Comparison of ENCODE assay signal across 22 cellular contexts in genomic region chr1:97814804-97815203, GRCh38.
A peak's percentile ranks its signal among the peaks of the same experiment; 100 is the strongest.
DNase-seq lines count a peak whose midpoint lies in the region; ATAC-seq and TF ChIP-seq lines count a peak whose summit lies in the region.
"Had no signal": no experiment of that assay in that cellular context is flagged by ENCODE, and none has a peak within 500 bp of the region (broad histone marks: within the 10 kb centered on the region; RNA-seq: fewer than 3 reads in every experiment).

No MANE protein-coding gene starts in this region.

- no peak for ATAC-seq in WTC11
- ATAC-seq in HG02938 (IDR thresholded peaks at IDR 0.05; ENCODE audit: unreplicated experiment), result no peak
- no peak for ATAC-seq in left lobe of liver
- ATAC-seq: A549; CD8-positive, alpha-beta T cell had no signal

- H3K27ac Mint-ChIP-seq in activated naive CD4-positive, alpha-beta T cell treated with anti-CD3 and anti-CD28 coated beads, Interleukin-2, amount 10 ng/mL, durations not matched to agents 7 days and 5 days, result peak overlapping the region; percentile 50
- H3K27ac Mint-ChIP-seq in WTC11, result no peak overlapping the region
- peak overlapping the region; percentile 5 for H3K27ac Mint-ChIP-seq in dendritic cell treated with granulocyte-macrophage colony-stimulating factor and Interleukin-4, amounts not matched to agents 40 ng/mL and 50 ng/mL, for 4 days
- H3K27ac Mint-ChIP-seq: B cell; CD4-positive, alpha-beta T cell; CD8-positive, alpha-beta T cell had no signal

- no peaks in the 10 kb centered on the region for H3K4me1 ChIP-seq in HEK293 (ENCODE audit: control insufficient read depth, insufficient read depth, low read length)
- H3K4me1 ChIP-seq: A549; BLaER1 treated with 17β-estradiol and CSF1 and Interleukin-3, amounts not matched to agents 10 nM and 100 nM had no signal

- CTCF ChIA-PET in activated naive CD4-positive, alpha-beta T cell treated with anti-CD3 and anti-CD28 coated beads, Interleukin-2, amount 10 ng/mL, durations not matched to agents 7 days and 5 days (lab: Charles Lee), result no interaction called here
- CTCF ChIA-PET in HEK293 (lab: Yijun Ruan, JAX), result no interaction called here
- CTCF ChIA-PET in WTC11 (lab: Charles Lee), result no interaction called here

- H3K36me3 Mint-ChIP-seq in activated naive CD4-positive, alpha-beta T cell treated with anti-CD3 and anti-CD28 coated beads, Interleukin-2, amount 10 ng/mL, durations not matched to agents 7 days and 5 days, result peaks cover 11% of the 10 kb centered on the region
- no peaks in the 10 kb centered on the region for H3K36me3 Mint-ChIP-seq in WTC11
- peaks cover 36% of the 10 kb centered on the region for H3K36me3 Mint-ChIP-seq in dendritic cell treated with granulocyte-macrophage colony-stimulating factor and Interleukin-4, amounts not matched to agents 40 ng/mL and 50 ng/mL, for 4 days (ENCODE audit: low read depth)

- no peak for DNase-seq in activated naive CD4-positive, alpha-beta T cell treated with anti-CD3 and anti-CD28 coated beads, Interleukin-2, amount 10 ng/mL, durations not matched to agents 7 days and 5 days
- no peak for DNase-seq in activated naive CD4-positive, alpha-beta T cell treated with Interleukin-2 at 50 U/mL for 16 hours
- DNase-seq in WTC11 (ENCODE audit: low spot score) (no peak), coronary artery (ENCODE audit: low spot score) (no peak), left lobe of liver (ENCODE audit: low spot score) (no peak)
- DNase-seq: AML-193; CD4-positive, alpha-beta T cell; CD8-positive, alpha-beta T cell; DMS 273 treated with DMSO at 0.1 percent for 48 hours; DMS153; DMS53; DMS79; DND-41; GDM1 had no signal

- no peaks in the 10 kb centered on the region for H3K36me3 ChIP-seq in HEK293 (ENCODE audit: control insufficient read depth in 2 of 2, insufficient read depth in 1 of 2, low read length in 2 of 2)

- POLR2A ChIA-PET in HEK293 (lab: Yijun Ruan, JAX), result no interaction called here
- POLR2A ChIA-PET in WTC11 (lab: Charles Lee), result interaction anchor here (0.5 kb wide), 1 partner anchor 210 kb away, joined by 3 read pairs; no protein-coding TSS in a partner anchor

- no peak overlapping the region for H3K4me3 ChIP-seq in HEK293 (ENCODE audit: low read depth, low read length)
- H3K4me3 ChIP-seq in coronary artery, result no peak overlapping the region
- H3K4me3 ChIP-seq: A549; BLaER1 treated with 17β-estradiol and CSF1 and Interleukin-3, amounts not matched to agents 10 nM and 100 nM had no signal

- no peaks in the 10 kb centered on the region for H3K9me3 ChIP-seq in HEK293 (ENCODE audit: control insufficient read depth, insufficient read depth, low read depth, low read length)
- H3K9me3 ChIP-seq: A549; BLaER1 treated with 17β-estradiol and CSF1 and Interleukin-3, amounts not matched to agents 10 nM and 100 nM had no signal

- intact Hi-C loops in dendritic cell treated with granulocyte-macrophage colony-stimulating factor and Interleukin-4, amounts not matched to agents 40 ng/mL and 50 ng/mL, for 4 days (cut with micrococcal nuclease), result no loop called here

- H3K4me3 Mint-ChIP-seq in activated naive CD4-positive, alpha-beta T cell treated with anti-CD3 and anti-CD28 coated beads, Interleukin-2, amount 10 ng/mL, durations not matched to agents 7 days and 5 days, result no peak overlapping the region
- no peak overlapping the region for H3K4me3 Mint-ChIP-seq in WTC11
- no peak overlapping the region for H3K4me3 Mint-ChIP-seq in dendritic cell treated with granulocyte-macrophage colony-stimulating factor and Interleukin-4, amounts not matched to agents 40 ng/mL and 50 ng/mL, for 4 days
- H3K4me3 Mint-ChIP-seq: B cell; CD4-positive, alpha-beta T cell; CD8-positive, alpha-beta T cell had no signal

- TF ChIP-seq CTCF in HEK293 (tag by site-specific recombination; IDR thresholded peaks at IDR 0.05), result no peak
- no peak for TF ChIP-seq CTCF in WTC11 (IDR thresholded peaks at IDR 0.05)
- TF ChIP-seq CTCF in coronary artery (IDR thresholded peaks at IDR 0.05), result no peak

- no peaks in the 10 kb centered on the region for H3K27me3 Mint-ChIP-seq in activated naive CD4-positive, alpha-beta T cell treated with anti-CD3 and anti-CD28 coated beads, Interleukin-2, amount 10 ng/mL, durations not matched to agents 7 days and 5 days
- H3K27me3 Mint-ChIP-seq in WTC11 (ENCODE audit: low read depth), result peaks cover 2% of the 10 kb centered on the region
- no peaks in the 10 kb centered on the region for H3K27me3 Mint-ChIP-seq in dendritic cell treated with granulocyte-macrophage colony-stimulating factor and Interleukin-4, amounts not matched to agents 40 ng/mL and 50 ng/mL, for 4 days
- H3K27me3 Mint-ChIP-seq: B cell; CD4-positive, alpha-beta T cell had no signal

- H3K9me3 Mint-ChIP-seq in activated naive CD4-positive, alpha-beta T cell treated with anti-CD3 and anti-CD28 coated beads, Interleukin-2, amount 10 ng/mL, durations not matched to agents 7 days and 5 days, result peaks cover 2% of the 10 kb centered on the region
- peaks cover 4% of the 10 kb centered on the region; the same call in 1 of the 2 replicates for H3K9me3 Mint-ChIP-seq in WTC11
- no peaks in the 10 kb centered on the region for H3K9me3 Mint-ChIP-seq in dendritic cell treated with granulocyte-macrophage colony-stimulating factor and Interleukin-4, amounts not matched to agents 40 ng/mL and 50 ng/mL, for 4 days
- H3K9me3 Mint-ChIP-seq: CD4-positive, alpha-beta T cell; CD8-positive, alpha-beta T cell had no signal

- no peak overlapping the region for H3K27ac ChIP-seq in HEK293 (ENCODE audit: extremely low read depth, low read depth, low read length)
- H3K27ac ChIP-seq in coronary artery, result no peak overlapping the region
- H3K27ac ChIP-seq: 22Rv1; A549; BLaER1 treated with 17β-estradiol and CSF1 and Interleukin-3, amounts not matched to agents 10 nM and 100 nM; C4-2B had no signal

- no peaks in the 10 kb centered on the region for H3K4me1 Mint-ChIP-seq in activated naive CD4-positive, alpha-beta T cell treated with anti-CD3 and anti-CD28 coated beads, Interleukin-2, amount 10 ng/mL, durations not matched to agents 7 days and 5 days
- H3K4me1 Mint-ChIP-seq in WTC11, result peaks cover 11% of the 10 kb centered on the region
- H3K4me1 Mint-ChIP-seq in dendritic cell treated with granulocyte-macrophage colony-stimulating factor and Interleukin-4, amounts not matched to agents 40 ng/mL and 50 ng/mL, for 4 days (ENCODE audit: low read depth), result peaks cover 17% of the 10 kb centered on the region
- H3K4me1 Mint-ChIP-seq: B cell had no signal

TF ChIP-seq in HEK293, 187 proteins besides CTCF, POLR2A, EP300 and RAD21:
- TF ChIP-seq ZNF555 (tag by site-specific recombination; conservative IDR thresholded peaks at IDR 0.05) (no peak), SP2 (tag by site-specific recombination; IDR thresholded peaks at IDR 0.05) (no peak), ZFHX2 (tag by site-specific recombination; conservative IDR thresholded peaks at IDR 0.05) (no peak), PRDM1 (tag by site-specific recombination; IDR thresholded peaks at IDR 0.05) (peak; percentile 94)
- TF ChIP-seq, protein P1, sequence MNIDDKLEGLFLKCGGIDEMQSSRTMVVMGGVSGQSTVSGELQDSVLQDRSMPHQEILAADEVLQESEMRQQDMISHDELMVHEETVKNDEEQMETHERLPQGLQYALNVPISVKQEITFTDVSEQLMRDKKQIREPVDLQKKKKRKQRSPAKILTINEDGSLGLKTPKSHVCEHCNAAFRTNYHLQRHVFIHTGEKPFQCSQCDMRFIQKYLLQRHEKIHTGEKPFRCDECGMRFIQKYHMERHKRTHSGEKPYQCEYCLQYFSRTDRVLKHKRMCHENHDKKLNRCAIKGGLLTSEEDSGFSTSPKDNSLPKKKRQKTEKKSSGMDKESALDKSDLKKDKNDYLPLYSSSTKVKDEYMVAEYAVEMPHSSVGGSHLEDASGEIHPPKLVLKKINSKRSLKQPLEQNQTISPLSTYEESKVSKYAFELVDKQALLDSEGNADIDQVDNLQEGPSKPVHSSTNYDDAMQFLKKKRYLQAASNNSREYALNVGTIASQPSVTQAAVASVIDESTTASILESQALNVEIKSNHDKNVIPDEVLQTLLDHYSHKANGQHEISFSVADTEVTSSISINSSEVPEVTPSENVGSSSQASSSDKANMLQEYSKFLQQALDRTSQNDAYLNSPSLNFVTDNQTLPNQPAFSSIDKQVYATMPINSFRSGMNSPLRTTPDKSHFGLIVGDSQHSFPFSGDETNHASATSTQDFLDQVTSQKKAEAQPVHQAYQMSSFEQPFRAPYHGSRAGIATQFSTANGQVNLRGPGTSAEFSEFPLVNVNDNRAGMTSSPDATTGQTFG (tag by site-specific recombination; IDR thresholded peaks at IDR 0.05; ENCODE audit: borderline replicate concordance), result no peak
TF ChIP-seq in HEK293: peak in this region for 1.

TF ChIP-seq in WTC11, 78 proteins besides CTCF, POLR2A, EP300 and RAD21 (continues in another document):
- TF ChIP-seq PRDM15 (CRISPR knock-in tag; IDR thresholded peaks at IDR 0.05), result no peak
- no peak for TF ChIP-seq JUN (CRISPR knock-in tag; IDR thresholded peaks at IDR 0.05)
- TF ChIP-seq TEAD4 (CRISPR knock-in tag; IDR thresholded peaks at IDR 0.05), result no peak
